Comparison of ENCODE assay signal across 1 cellular context in genomic region chr15:37038036-37038715, GRCh38.
TF ChIP-seq lines count a peak whose summit lies in the region.

No MANE protein-coding gene starts in this region.

TF ChIP-seq in HEK293, 187 proteins besides CTCF, POLR2A, EP300 and RAD21 (continued from another document):
- no peak for TF ChIP-seq ZSCAN18 (tag by site-specific recombination; IDR thresholded peaks at IDR 0.05)
- TF ChIP-seq ZEB2 (tag by site-specific recombination; IDR thresholded peaks at IDR 0.05), result 0 out of 2 replicates have a peak, but pooled peaks have one; percentile 31
- peak; percentile 26; the same call in 1 of the 2 replicates for TF ChIP-seq ZNF341 (tag by site-specific recombination; IDR thresholded peaks at IDR 0.05; ENCODE audit: low read depth)
- TF ChIP-seq ZNF394 (tag by site-specific recombination; IDR thresholded peaks at IDR 0.05; ENCODE audit: borderline replicate concordance), result peak; percentile 47; the same call in 1 of the 2 replicates
- no peak for TF ChIP-seq ZNF292 (tag by site-specific recombination; IDR thresholded peaks at IDR 0.05; ENCODE audit: borderline replicate concordance, low read depth)
- TF ChIP-seq PATZ1 (tag by site-specific recombination; IDR thresholded peaks at IDR 0.05), result peak; percentile 7; the same call in 1 of the 2 replicates
- no peak for TF ChIP-seq ZBTB26 (tag by site-specific recombination; optimal IDR thresholded peaks at IDR 0.05)
- TF ChIP-seq ZNF155 (tag by site-specific recombination; IDR thresholded peaks at IDR 0.05), result no peak
- peak; percentile 4; the same call in 1 of the 2 replicates for TF ChIP-seq ZBTB6 (tag by site-specific recombination; IDR thresholded peaks at IDR 0.05)
- peak; percentile 78 for TF ChIP-seq TSHZ1 (tag by site-specific recombination; IDR thresholded peaks at IDR 0.05; ENCODE audit: borderline replicate concordance)
- peak; percentile 73 for TF ChIP-seq WT1 (tag by site-specific recombination; IDR thresholded peaks at IDR 0.05)
- peak; percentile 99 for TF ChIP-seq FEZF1 (tag by site-specific recombination; IDR thresholded peaks at IDR 0.05)
- no peak for TF ChIP-seq GLI4 (tag by site-specific recombination; IDR thresholded peaks at IDR 0.05)
- peak; percentile 35; the same call in 1 of the 2 replicates for TF ChIP-seq ZBTB17 (tag by site-specific recombination; IDR thresholded peaks at IDR 0.05)
- TF ChIP-seq REST (tag by site-specific recombination; IDR thresholded peaks at IDR 0.05), result no peak
- TF ChIP-seq BCL6B (tag by site-specific recombination; IDR thresholded peaks at IDR 0.05), result peak; percentile 69; the same call in 1 of the 2 replicates
- peak; percentile 75; the same call in 1 of the 2 replicates for TF ChIP-seq ZNF843 (tag by site-specific recombination; IDR thresholded peaks at IDR 0.05)
- TF ChIP-seq ZBTB44 (tag by site-specific recombination; IDR thresholded peaks at IDR 0.05), result peak; percentile 48; the same call in 1 of the 2 replicates
- TF ChIP-seq ZNF223 (tag by site-specific recombination; IDR thresholded peaks at IDR 0.05), result no peak
- 0 out of 2 replicates have a peak, but pooled peaks have one; percentile 50 for TF ChIP-seq PRDM4 (tag by site-specific recombination; IDR thresholded peaks at IDR 0.05)
- no peak for TF ChIP-seq ZNF837 (tag by site-specific recombination; IDR thresholded peaks at IDR 0.05)
- no peak for TF ChIP-seq ZBTB1 (tag by site-specific recombination; IDR thresholded peaks at IDR 0.05)
- peak; percentile 33; the same call in 1 of the 2 replicates for TF ChIP-seq ZNF600 (tag by site-specific recombination; IDR thresholded peaks at IDR 0.05)
- 0 out of 2 replicates have a peak, but pooled peaks have one; percentile 58 for TF ChIP-seq ZSCAN30 (tag by site-specific recombination; IDR thresholded peaks at IDR 0.05)
